ENCODE assay signal across 8 cellular contexts in the genomic region with DNA sequence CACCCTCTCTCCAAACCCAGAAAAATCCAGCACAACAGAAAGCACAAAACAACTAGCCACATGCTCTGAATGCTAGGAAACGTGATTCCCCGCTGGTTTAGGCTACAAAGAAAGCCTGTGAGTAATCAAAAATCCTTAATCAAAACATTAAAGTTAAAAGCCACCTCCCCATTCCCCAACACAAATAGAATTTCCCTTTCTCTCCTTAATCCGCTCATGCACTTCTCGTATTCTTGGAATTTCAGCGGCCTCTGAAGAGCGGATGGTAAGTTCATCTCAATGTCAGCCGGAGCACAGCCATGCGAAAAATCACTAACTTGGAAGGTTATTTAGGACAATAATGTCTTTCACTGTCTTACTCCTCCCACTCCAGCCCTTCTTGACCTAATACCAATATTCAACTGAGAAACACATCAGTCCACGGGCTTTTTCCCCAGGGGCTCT.
DNase-seq lines count a peak whose midpoint lies in the region; ATAC-seq and TF ChIP-seq lines count a peak whose summit lies in the region.

No MANE protein-coding gene starts in this region.

- 1 to 3% methylated on average over 9 of the region's 9 CpGs for WGBS in GM23248 (ENCODE audit: low coverage in 1 of 2, low lambda C conversion rate in 2 of 2, missing lambda C conversion rate in 2 of 2), 2 experiments

- H3K4me3 ChIP-seq in GM23248 (peak overlapping the region; percentile 92), parathyroid adenoma (ENCODE audit: low read depth, low read length) (peak overlapping the region; percentile 78)

- peak overlapping the region; percentile 96 for H3K4me2 ChIP-seq in GM23248 (ENCODE audit: unreplicated experiment)
- H3K4me2 ChIP-seq in parathyroid adenoma (ENCODE audit: low read length): peak overlapping the region; percentile 83

- no peak overlapping the region for H3K27ac Mint-ChIP-seq in CD4-positive, alpha-beta T cell

- peaks cover 16% of the 10 kb centered on the region for H3F3A ChIP-seq in GM23248 (ENCODE audit: insufficient read depth)

- no peak for ATAC-seq in CD4-positive, alpha-beta T cell (ENCODE audit: poor library complexity)

- in situ Hi-C loops in GM23248 (cut with MboI): no loop called here

- H3K36me3 ChIP-seq in GM23248 (ENCODE audit: low read depth) (no peaks in the 10 kb centered on the region), parathyroid adenoma (ENCODE audit: control insufficient read depth, insufficient read depth, low read length) (no peaks in the 10 kb centered on the region)

- H3K27ac ChIP-seq in GM23248 (peak overlapping the region; percentile 47), parathyroid adenoma (peak overlapping the region; percentile 85)
- no peak overlapping the region for H3K27ac ChIP-seq in CD4-positive, alpha-beta T cell (ENCODE audit: low read depth, low read length)

- intact Hi-C loops in CD4-positive, alpha-beta T cell (cut with DNase I, micrococcal nuclease): no loop called here

- peaks cover 4% of the 10 kb centered on the region for H3K4me1 Mint-ChIP-seq in CD4-positive, alpha-beta T cell (ENCODE audit: low read depth)

- peaks cover 39% of the 10 kb centered on the region for H3K27me3 Mint-ChIP-seq in CD4-positive, alpha-beta T cell

- DNase-seq in GM23248 (peak; percentile 69), SW480 (ENCODE audit: low spot score) (peak; percentile 61), glomerular visceral epithelial cell (ENCODE audit: extremely low spot score) (peak; percentile 49), MV-4-11 (lab: John Stamatoyannopoulos, UW) (no peak), SIG-M5 (lab: John Stamatoyannopoulos, UW) (no peak), DMS153 treated with DMSO at 0.1 percent for 48 hours (lab: John Stamatoyannopoulos, UW; ENCODE audit: unreplicated experiment) (no peak)
- no peak for DNase-seq in CD4-positive, alpha-beta T cell

- POLR2A ChIA-PET in CD4-positive, alpha-beta T cell (lab: Charles Lee): no interaction called here

- H3K9me3 Mint-ChIP-seq in CD4-positive, alpha-beta T cell: peaks cover 6% of the 10 kb centered on the region

- no peak overlapping the region for H3K4me3 Mint-ChIP-seq in CD4-positive, alpha-beta T cell

- H3K27me3 ChIP-seq in GM23248 (replicated peaks; ENCODE audit: insufficient read depth): no peaks in the 10 kb centered on the region
- no peaks in the 10 kb centered on the region for H3K27me3 ChIP-seq in parathyroid adenoma (ENCODE audit: control insufficient read depth, insufficient read depth, low read length)
- peaks cover 20% of the 10 kb centered on the region for H3K27me3 ChIP-seq in CD4-positive, alpha-beta T cell (ENCODE audit: control insufficient read depth, insufficient read depth, low read length)

- H3K9me3 ChIP-seq in GM23248 (ENCODE audit: low read depth) (no peaks in the 10 kb centered on the region), parathyroid adenoma (ENCODE audit: control insufficient read depth, low read length) (no peaks in the 10 kb centered on the region)
- H3K9me3 ChIP-seq in CD4-positive, alpha-beta T cell (ENCODE audit: control insufficient read depth, low read length): no peaks in the 10 kb centered on the region

- no peaks in the 10 kb centered on the region for H3K36me3 Mint-ChIP-seq in CD4-positive, alpha-beta T cell (ENCODE audit: low read depth)

- H3K9me2 ChIP-seq in GM23248 (ENCODE audit: insufficient read depth): no peaks in the 10 kb centered on the region

- no peaks in the 10 kb centered on the region for H4K20me1 ChIP-seq in GM23248 (ENCODE audit: insufficient read depth)

- 0 out of 2 replicates have a peak, but pooled peaks cover 8% of the 10 kb centered on the region for H3K79me2 ChIP-seq in GM23248 (ENCODE audit: insufficient read depth)
- H3K79me2 ChIP-seq in parathyroid adenoma: peaks cover 11% of the 10 kb centered on the region

- no peak for TF ChIP-seq CTCF in parathyroid adenoma (IDR thresholded peaks at IDR 0.05)
- no peak for TF ChIP-seq CTCF in CD4-positive, alpha-beta T cell (IDR thresholded peaks at IDR 0.05)

- H2AFZ ChIP-seq in GM23248 (peak overlapping the region; percentile 96), parathyroid adenoma (peak overlapping the region; percentile 90)

- H3K4me1 ChIP-seq in GM23248 (ENCODE audit: insufficient read depth) (peaks cover 21% of the 10 kb centered on the region), parathyroid adenoma (peaks cover 9% of the 10 kb centered on the region)

- H3K9ac ChIP-seq in GM23248 (peak overlapping the region; percentile 74), parathyroid adenoma (no peak overlapping the region)

- CTCF ChIA-PET in CD4-positive, alpha-beta T cell (lab: Charles Lee): no interaction called here

Comparison
In these comparisons a context has a peak if more than half of its experiments do, and no peak if none do; other contexts are left out.
1. DNase-seq: peak in GM23248 (single experiment), SW480 (single experiment) and glomerular visceral epithelial cell (single experiment); none in MV-4-11 (single experiment), SIG-M5 (single experiment), DMS153 treated with DMSO at 0.1 percent for 48 hours (single experiment) and CD4-positive, alpha-beta T cell (0 of 10).